ENCODE assay signal across 19 cellular contexts in genomic region chrX:109696146-109696740, GRCh38. TPM values are rescaled to one million over a fixed set of nuclear protein-coding genes. Genes with fewer than 3 reads are reported as not detected.
DNase-seq lines count a peak whose midpoint lies in the region; ATAC-seq, FAIRE-seq and TF ChIP-seq lines count a peak whose summit lies in the region.
"Had no signal": no experiment of that assay in that cellular context is flagged by ENCODE, and none has a peak within 500 bp of the region (broad histone marks: within the 10 kb centered on the region; RNA-seq: fewer than 3 reads in every experiment).

No MANE protein-coding gene starts in this region.

- H3K27ac ChIP-seq in neural progenitor cell: no peak overlapping the region
- H3K27ac ChIP-seq in body of pancreas: no peak overlapping the region
- H3K27ac ChIP-seq: BLaER1, Peyer's patch had no signal

- H3K9ac ChIP-seq in neural progenitor cell: no peak overlapping the region
- H3K9ac ChIP-seq: BLaER1 had no signal

- peaks cover 40% of the 10 kb centered on the region for H3K4me1 Mint-ChIP-seq in activated T-cell treated with anti-CD3 and anti-CD28 coated beads, Interleukin-2, amount 50 U/mL, for 24 hours (ENCODE audit: low read depth)
- H3K4me1 Mint-ChIP-seq in activated T-cell treated with anti-CD3 and anti-CD28 coated beads, Interleukin-2, amount 50 U/mL, for 4 hours (ENCODE audit: low read depth): peaks cover 27% of the 10 kb centered on the region
- H3K4me1 Mint-ChIP-seq in WTC11 (peaks cover 12% of the 10 kb centered on the region), neural progenitor cell (peaks cover 14% of the 10 kb centered on the region)

- ATAC-seq in activated T-cell treated with anti-CD3 and anti-CD28 coated beads, Interleukin-2, amount 50 U/mL, for 4 hours: no peak
- no peak for ATAC-seq in WTC11
- no peak for ATAC-seq in body of pancreas
- ATAC-seq: CD8-positive, alpha-beta T cell; Right ventricle myocardium inferior had no signal

- intact Hi-C loops in body of pancreas (cut with DNase I): no loop called here

- TF ChIP-seq CTCF in WTC11 (IDR thresholded peaks at IDR 0.05): no peak
- no peak for TF ChIP-seq CTCF in neural progenitor cell (IDR thresholded peaks at IDR 0.05)
- TF ChIP-seq CTCF in body of pancreas (IDR thresholded peaks at IDR 0.05): no peak

- H3K9me3 Mint-ChIP-seq in activated T-cell treated with anti-CD3 and anti-CD28 coated beads, Interleukin-2, amount 50 U/mL, for 24 hours: no peaks in the 10 kb centered on the region
- H3K9me3 Mint-ChIP-seq in activated T-cell treated with anti-CD3 and anti-CD28 coated beads, Interleukin-2, amount 50 U/mL, for 4 hours: no peaks in the 10 kb centered on the region
- H3K9me3 Mint-ChIP-seq in WTC11 (no peaks in the 10 kb centered on the region), neural progenitor cell (peaks cover 2% of the 10 kb centered on the region)
- H3K9me3 Mint-ChIP-seq: CD8-positive, alpha-beta T cell; IgD-negative memory B cell had no signal

- POLR2A ChIA-PET in WTC11 (lab: Charles Lee): no interaction called here

- no peaks in the 10 kb centered on the region for H3F3A ChIP-seq in neural progenitor cell (ENCODE audit: low read depth)

- peaks cover 2% of the 10 kb centered on the region for H3K36me3 ChIP-seq in neural progenitor cell
- H3K36me3 ChIP-seq in body of pancreas (replicated peaks in 1 of 2; ENCODE audit: insufficient read depth in 1 of 2, low read depth in 2 of 2): no peaks in the 10 kb centered on the region
- H3K36me3 ChIP-seq: BLaER1, Peyer's patch had no signal

- H3K9me3 ChIP-seq in neural progenitor cell (ENCODE audit: low read depth): no peaks in the 10 kb centered on the region
- H3K9me3 ChIP-seq in body of pancreas: no peaks in the 10 kb centered on the region
- H3K9me3 ChIP-seq: BLaER1, Peyer's patch had no signal

- H4K20me1 ChIP-seq in neural progenitor cell (ENCODE audit: low read depth): no peaks in the 10 kb centered on the region

- peak overlapping the region; percentile 18 for H3K27ac Mint-ChIP-seq in activated T-cell treated with anti-CD3 and anti-CD28 coated beads, Interleukin-2, amount 50 U/mL, for 24 hours
- peak overlapping the region; percentile 53; the same call in 1 of the 2 replicates for H3K27ac Mint-ChIP-seq in WTC11
- H3K27ac Mint-ChIP-seq in neural progenitor cell: peak overlapping the region; percentile 50
- H3K27ac Mint-ChIP-seq: CD8-positive, alpha-beta T cell had no signal

- no peak overlapping the region for H3K4me3 ChIP-seq in neural progenitor cell
- H3K4me3 ChIP-seq in body of pancreas: no peak overlapping the region
- H3K4me3 ChIP-seq: BLaER1, Peyer's patch had no signal

- 82 to 88% methylated on average over 4 of the region's 4 CpGs for WGBS in body of pancreas, 2 donors

- no peak overlapping the region for H3K4me3 Mint-ChIP-seq in activated T-cell treated with anti-CD3 and anti-CD28 coated beads, Interleukin-2, amount 50 U/mL, for 24 hours
- H3K4me3 Mint-ChIP-seq in activated T-cell treated with anti-CD3 and anti-CD28 coated beads, Interleukin-2, amount 50 U/mL, for 4 hours: no peak overlapping the region
- H3K4me3 Mint-ChIP-seq in WTC11 (no peak overlapping the region), neural progenitor cell (no peak overlapping the region)
- H3K4me3 Mint-ChIP-seq: CD8-positive, alpha-beta T cell; IgD-negative memory B cell had no signal

- no peaks in the 10 kb centered on the region for H3K4me1 ChIP-seq in neural progenitor cell
- H3K4me1 ChIP-seq in body of pancreas: no peaks in the 10 kb centered on the region
- H3K4me1 ChIP-seq: BLaER1, Peyer's patch had no signal

- no peaks in the 10 kb centered on the region for H3K79me2 ChIP-seq in neural progenitor cell (ENCODE audit: low read depth)

- DNase-seq in activated T-cell treated with anti-CD3 and anti-CD28 coated beads, Interleukin-2, amount 50 U/mL, for 24 hours: no peak
- no peak for DNase-seq in activated T-cell treated with anti-CD3 and anti-CD28 coated beads, Interleukin-2, amount 50 U/mL, for 4 hours
- no peak for DNase-seq in GM19239 (ENCODE audit: insufficient read length, low spot score)
- no peak for DNase-seq in WTC11 (ENCODE audit: low spot score)
- no peak for DNase-seq in neural progenitor cell (ENCODE audit: low spot score)
- DNase-seq in kidney glomerular epithelial cell (lab: John Stamatoyannopoulos, UW): no peak
- no peak for DNase-seq in body of pancreas
- DNase-seq: CD8-positive, alpha-beta T cell; Kasumi-1; MM.1S; NCI-H1105; NCI-H1694; NCI-H2227 treated with DMSO at 0.1 percent for 48 hours; NCI-H524; Peyer's patch had no signal

- CTCF ChIA-PET in WTC11 (lab: Charles Lee): no interaction called here

- H3K36me3 Mint-ChIP-seq in activated T-cell treated with anti-CD3 and anti-CD28 coated beads, Interleukin-2, amount 50 U/mL, for 24 hours (ENCODE audit: low read depth): peaks cover 33% of the 10 kb centered on the region
- H3K36me3 Mint-ChIP-seq in activated T-cell treated with anti-CD3 and anti-CD28 coated beads, Interleukin-2, amount 50 U/mL, for 4 hours (ENCODE audit: insufficient read depth): peaks cover 6% of the 10 kb centered on the region
- no peaks in the 10 kb centered on the region for H3K36me3 Mint-ChIP-seq in WTC11
- peaks cover 20% of the 10 kb centered on the region for H3K36me3 Mint-ChIP-seq in neural progenitor cell

- H2AFZ ChIP-seq in neural progenitor cell (replicated peaks): no peak overlapping the region

- no peak overlapping the region for H3K4me2 ChIP-seq in neural progenitor cell
- H3K4me2 ChIP-seq: BLaER1 had no signal

- FAIRE-seq in GM19239 (lab: Jason Lieb, UNC): peak; percentile 26
- FAIRE-seq: A204.1 had no signal

- H3K27me3 Mint-ChIP-seq in activated T-cell treated with anti-CD3 and anti-CD28 coated beads, Interleukin-2, amount 50 U/mL, for 24 hours: peaks cover 13% of the 10 kb centered on the region
- H3K27me3 Mint-ChIP-seq in activated T-cell treated with anti-CD3 and anti-CD28 coated beads, Interleukin-2, amount 50 U/mL, for 4 hours (ENCODE audit: low read depth): no peaks in the 10 kb centered on the region
- no peaks in the 10 kb centered on the region for H3K27me3 Mint-ChIP-seq in WTC11 (ENCODE audit: low read depth)
- H3K27me3 Mint-ChIP-seq in neural progenitor cell (ENCODE audit: insufficient read depth, low read depth): no peaks in the 10 kb centered on the region
- H3K27me3 Mint-ChIP-seq: IgD-negative memory B cell had no signal

- H3K27me3 ChIP-seq in neural progenitor cell (no peaks in the 10 kb centered on the region), body of pancreas (no peaks in the 10 kb centered on the region)
- H3K27me3 ChIP-seq: Peyer's patch had no signal

- TF ChIP-seq POLR2A in body of pancreas (IDR thresholded peaks at IDR 0.05): no peak

TF ChIP-seq in WTC11, 78 proteins besides CTCF, POLR2A, EP300 and RAD21 (continues in another document):
- no peak for TF ChIP-seq ATF6 (CRISPR knock-in tag; IDR thresholded peaks at IDR 0.05)
- no peak for TF ChIP-seq JAZF1 (CRISPR knock-in tag; IDR thresholded peaks at IDR 0.05)
- no peak for TF ChIP-seq CBFB (CRISPR knock-in tag; IDR thresholded peaks at IDR 0.05; ENCODE audit: low read depth)
- no peak for TF ChIP-seq ZNF425 (CRISPR knock-in tag; conservative IDR thresholded peaks at IDR 0.05)
- TF ChIP-seq ESRRA (CRISPR knock-in tag; IDR thresholded peaks at IDR 0.05; ENCODE audit: borderline replicate concordance): no peak
- TF ChIP-seq ZNF138 (CRISPR knock-in tag; conservative IDR thresholded peaks at IDR 0.05): no peak

RNA-seq across cellular contexts. Expression of gene ACSL4, which starts 36.8 kb away (rescaled TPM):
- 10 to 100 TPM; 59.7 to 66.7 (median 63.1) TPM for total RNA-seq in activated T-cell treated with anti-CD3 and anti-CD28 coated beads, Interleukin-2, amount 50 U/mL, for 4 hours
- total RNA-seq in WTC11 (2021) (46.7 to 57.7 TPM (median 47.2 TPM) in 3 replicates), neural progenitor cell (ENCODE audit: low replicate concordance) (53.6 and 87.3 TPM in 2 replicates), body of pancreas (10 to 100 TPM; 10.5 to 18.9 TPM)
